12 cellular contexts compared by ENCODE assay signal in genomic region chr2:38261569-38262513, GRCh38.
DNase-seq lines count a peak whose midpoint lies in the region; ATAC-seq and TF ChIP-seq lines count a peak whose summit lies in the region.
"Had no signal": no experiment of that assay in that cellular context is flagged by ENCODE, and none has a peak within 500 bp of the region (broad histone marks: within the 10 kb centered on the region; RNA-seq: fewer than 3 reads in every experiment).

No MANE protein-coding gene starts in this region.

- TF ChIP-seq CTCF in thyroid gland (IDR thresholded peaks at IDR 0.05) (no peak), SK-N-SH (IDR thresholded peaks at IDR 0.05) (no peak)

- H3K9me3 ChIP-seq in thyroid gland = no peaks in the 10 kb centered on the region
- no peaks in the 10 kb centered on the region for H3K9me3 ChIP-seq in SK-N-SH
- H3K9me3 ChIP-seq: prostate gland had no signal

- no peaks in the 10 kb centered on the region for H4K20me1 ChIP-seq in SK-N-SH (ENCODE audit: insufficient read depth)

- intact Hi-C loops in thyroid gland (cut with DNase I) = no loop called here

- no peaks in the 10 kb centered on the region for H3K79me2 ChIP-seq in SK-N-SH (ENCODE audit: insufficient read depth)

- TF ChIP-seq RAD21 in SK-N-SH (IDR thresholded peaks at IDR 0.05; ENCODE audit: low read length) = no peak

- no peak overlapping the region for H2AFZ ChIP-seq in SK-N-SH (ENCODE audit: low read depth)

- CTCF ChIA-PET in SK-N-SH (lab: Yijun Ruan, JAX) = interaction anchor here (3.0 to 5.5 kb wide), 2 partner anchors 13 to 185 kb away, joined by 13 to 27 read pairs; partner anchors contain the start of gene CYP1B1

- H3K4me3 ChIP-seq in thyroid gland (replicated peaks in 1 of 3) (no peak overlapping the region), SK-N-SH (ENCODE audit: low read depth in 2 of 2, low read length in 1 of 2) (no peak overlapping the region)
- H3K4me3 ChIP-seq: prostate gland had no signal

- TF ChIP-seq EP300 in SK-N-SH (IDR thresholded peaks at IDR 0.05; ENCODE audit: borderline replicate concordance in 1 of 2, low read depth in 1 of 2, low read length in 1 of 2) = no peak

- no peaks in the 10 kb centered on the region for H3K9me2 ChIP-seq in SK-N-SH

- H3K36me3 ChIP-seq in thyroid gland (no peaks in the 10 kb centered on the region), SK-N-SH (replicated peaks in 1 of 2; ENCODE audit: control insufficient read depth in 1 of 2, insufficient read depth in 2 of 2, low read length in 1 of 2) (no peaks in the 10 kb centered on the region)
- H3K36me3 ChIP-seq: prostate gland had no signal

- WGBS in thyroid gland, 2 donors = 72 to 78% methylated on average over 17 of the region's 17 CpGs
- WGBS in SK-N-SH (ENCODE audit: low lambda C conversion rate) = 74% methylated on average over 17 of the region's 17 CpGs

- DNase-seq in activated naive CD4-positive, alpha-beta T cell treated with Interleukin-2 at 50 U/mL for 16 hours = peak; percentile 31
- no peak for DNase-seq in activated naive CD4-positive, alpha-beta T cell (lab: John Stamatoyannopoulos, UW)
- DNase-seq in left lobe of liver (ENCODE audit: low spot score) (no peak), thyroid gland (peak; percentile 26 to 35), NCI-H446 treated with DMSO at 0.1 percent for 48 hours (lab: John Stamatoyannopoulos, UW) (no peak), SK-N-SH (no peak)
- DNase-seq: central memory CD4-positive, alpha-beta T cell; MV-4-11 had no signal

- no peak overlapping the region for H3K27ac ChIP-seq in thyroid gland
- H3K27ac ChIP-seq in SK-N-SH (ENCODE audit: low read depth in 2 of 2, low read length in 1 of 2) = no peak overlapping the region
- H3K27ac ChIP-seq: RWPE1 had no signal

- POLR2A ChIA-PET in SK-N-SH (lab: Yijun Ruan, JAX) = interaction anchor here (0.5 kb wide), 1 partner anchor 864 kb away, joined by 3 read pairs; no protein-coding TSS in a partner anchor

- H3K27me3 ChIP-seq in thyroid gland = no peaks in the 10 kb centered on the region
- no peaks in the 10 kb centered on the region for H3K27me3 ChIP-seq in SK-N-SH (ENCODE audit: insufficient read depth)

- H3K9ac ChIP-seq in SK-N-SH = no peak overlapping the region

- H3F3A ChIP-seq in SK-N-SH (replicated peaks; ENCODE audit: insufficient read depth) = no peaks in the 10 kb centered on the region

- peak; percentile 79 for ATAC-seq in HG03432 (IDR thresholded peaks at IDR 0.05; ENCODE audit: unreplicated experiment)
- ATAC-seq in left lobe of liver = peak; percentile 27
- ATAC-seq in HG03469 (IDR thresholded peaks at IDR 0.05; ENCODE audit: unreplicated experiment) = no peak

- H3K4me2 ChIP-seq in SK-N-SH = no peak overlapping the region

- H3K4me1 ChIP-seq in thyroid gland (peaks cover 0 to 3% of the 10 kb centered on the region in 2 donors), SK-N-SH (ENCODE audit: control insufficient read depth in 1 of 2, insufficient read depth in 2 of 2, low read depth in 1 of 2, low read length in 1 of 2) (no peaks in the 10 kb centered on the region; a peak in 1 of 4 replicates)
- H3K4me1 ChIP-seq: prostate gland had no signal

- TF ChIP-seq POLR2A in thyroid gland (IDR thresholded peaks at IDR 0.05) = no peak

TF ChIP-seq in SK-N-SH, 30 proteins besides CTCF, POLR2A, EP300 and RAD21:
- TF ChIP-seq, protein P1, sequence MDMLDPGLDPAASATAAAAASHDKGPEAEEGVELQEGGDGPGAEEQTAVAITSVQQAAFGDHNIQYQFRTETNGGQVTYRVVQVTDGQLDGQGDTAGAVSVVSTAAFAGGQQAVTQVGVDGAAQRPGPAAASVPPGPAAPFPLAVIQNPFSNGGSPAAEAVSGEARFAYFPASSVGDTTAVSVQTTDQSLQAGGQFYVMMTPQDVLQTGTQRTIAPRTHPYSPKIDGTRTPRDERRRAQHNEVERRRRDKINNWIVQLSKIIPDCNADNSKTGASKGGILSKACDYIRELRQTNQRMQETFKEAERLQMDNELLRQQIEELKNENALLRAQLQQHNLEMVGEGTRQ (IDR thresholded peaks at IDR 0.05; ENCODE audit: borderline replicate concordance, low read depth, low read length) = no peak
- TF ChIP-seq FOXJ3 (CRISPR knock-in tag; IDR thresholded peaks at IDR 0.05) = no peak
- no peak for TF ChIP-seq SIN3A (IDR thresholded peaks at IDR 0.05; ENCODE audit: borderline replicate concordance, low read depth, low read length)
- TF ChIP-seq ELF1 (IDR thresholded peaks at IDR 0.05) = no peak
- TF ChIP-seq, protein P2, sequence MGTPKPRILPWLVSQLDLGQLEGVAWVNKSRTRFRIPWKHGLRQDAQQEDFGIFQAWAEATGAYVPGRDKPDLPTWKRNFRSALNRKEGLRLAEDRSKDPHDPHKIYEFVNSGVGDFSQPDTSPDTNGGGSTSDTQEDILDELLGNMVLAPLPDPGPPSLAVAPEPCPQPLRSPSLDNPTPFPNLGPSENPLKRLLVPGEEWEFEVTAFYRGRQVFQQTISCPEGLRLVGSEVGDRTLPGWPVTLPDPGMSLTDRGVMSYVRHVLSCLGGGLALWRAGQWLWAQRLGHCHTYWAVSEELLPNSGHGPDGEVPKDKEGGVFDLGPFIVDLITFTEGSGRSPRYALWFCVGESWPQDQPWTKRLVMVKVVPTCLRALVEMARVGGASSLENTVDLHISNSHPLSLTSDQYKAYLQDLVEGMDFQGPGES (IDR thresholded peaks at IDR 0.05; ENCODE audit: low read depth, low read length) = no peak

Comparison
In these comparisons a context has a peak if more than half of its experiments do, and no peak if none do; other contexts are left out.
1. DNase-seq: peak in activated naive CD4-positive, alpha-beta T cell treated with Interleukin-2 at 50 U/mL for 16 hours (single experiment) and thyroid gland (2 of 2); none in activated naive CD4-positive, alpha-beta T cell (0 of 4), left lobe of liver (single experiment), NCI-H446 treated with DMSO at 0.1 percent for 48 hours (single experiment) and SK-N-SH (single experiment).